9 cellular contexts compared by ENCODE assay signal in genomic region chr1:63124666-63125191, GRCh38.
DNase-seq lines count a peak whose midpoint lies in the region; ATAC-seq, FAIRE-seq and TF ChIP-seq lines count a peak whose summit lies in the region.
"Had no signal": no experiment of that assay in that cellular context is flagged by ENCODE, and none has a peak within 500 bp of the region (broad histone marks: within the 10 kb centered on the region; RNA-seq: fewer than 3 reads in every experiment).

No MANE protein-coding gene starts in this region.

- H2AFZ ChIP-seq in astrocyte (ENCODE audit: low read depth, low read length): peak overlapping the region; percentile 3

- no peak for TF ChIP-seq POLR2A in stomach (IDR thresholded peaks at IDR 0.05)

- FAIRE-seq in astrocyte (lab: Jason Lieb, UNC): no peak

- H3K79me2 ChIP-seq in astrocyte (ENCODE audit: insufficient read depth, low read length): no peaks in the 10 kb centered on the region

- H3K36me3 ChIP-seq in astrocyte (ENCODE audit: insufficient read depth, low read length): no peaks in the 10 kb centered on the region
- no peaks in the 10 kb centered on the region for H3K36me3 ChIP-seq in stomach

- H3K4me1 Mint-ChIP-seq in astrocyte (ENCODE audit: low read depth, unreplicated experiment) (peaks cover 40% of the 10 kb centered on the region), neural crest cell (peaks cover 73% of the 10 kb centered on the region)

- no peak for TF ChIP-seq CTCF in astrocyte (IDR thresholded peaks at IDR 0.05; ENCODE audit: insufficient read depth, low read depth, low read length)
- TF ChIP-seq CTCF in neural crest cell (conservative IDR thresholded peaks at IDR 0.05): no peak
- TF ChIP-seq CTCF in stomach (IDR thresholded peaks at IDR 0.05): no peak

- H3K36me3 Mint-ChIP-seq in astrocyte (ENCODE audit: low read depth, unreplicated experiment) (no peaks in the 10 kb centered on the region), neural crest cell (ENCODE audit: low read depth) (no peaks in the 10 kb centered on the region)

- no peaks in the 10 kb centered on the region for H3K9me3 Mint-ChIP-seq in astrocyte (ENCODE audit: unreplicated experiment)
- no peaks in the 10 kb centered on the region for H3K9me3 Mint-ChIP-seq in neural crest cell

- intact Hi-C loops in stomach (cut with DNase I; ENCODE audit: low total_unique reads): no loop called here

- H3K27me3 Mint-ChIP-seq in astrocyte (ENCODE audit: low read depth, unreplicated experiment) (no peaks in the 10 kb centered on the region), neural crest cell (ENCODE audit: low read depth) (peaks cover 70% of the 10 kb centered on the region)

- H3K4me1 ChIP-seq in astrocyte (ENCODE audit: insufficient read depth, low read length) (peaks cover 12% of the 10 kb centered on the region), stomach (no peaks in the 10 kb centered on the region)

- DNase-seq in astrocyte (ENCODE audit: low read depth): peak; percentile 93
- no peak for DNase-seq in neural crest cell (ENCODE audit: low read depth, low spot score)
- no peak for DNase-seq in stomach
- no peak for DNase-seq in mesenteric fat pad (ENCODE audit: low spot score)
- DNase-seq in NCI-H1930 (lab: John Stamatoyannopoulos, UW): no peak
- no peak for DNase-seq in NCI-H128 (lab: John Stamatoyannopoulos, UW; ENCODE audit: unreplicated experiment)

- H3K4me3 ChIP-seq in astrocyte (ENCODE audit: insufficient read depth, low read depth, low read length) (peak overlapping the region; percentile 47), stomach (no peak overlapping the region)
- H3K4me3 ChIP-seq: SK-N-MC had no signal

- H3K9me3 ChIP-seq in astrocyte (ENCODE audit: insufficient read depth, low read depth, low read length) (no peaks in the 10 kb centered on the region), stomach (no peaks in the 10 kb centered on the region)

- no peaks in the 10 kb centered on the region for H3K27me3 ChIP-seq in astrocyte (ENCODE audit: insufficient read depth, low read length)
- H3K27me3 ChIP-seq in stomach: no peaks in the 10 kb centered on the region

- peak overlapping the region; percentile 34 for H3K9ac ChIP-seq in astrocyte (ENCODE audit: low read length)

- H4K20me1 ChIP-seq in astrocyte (ENCODE audit: insufficient read depth, low read length): no peaks in the 10 kb centered on the region

- no peak for TF ChIP-seq EP300 in stomach (IDR thresholded peaks at IDR 0.05)

- peak overlapping the region; percentile 69 for H3K27ac ChIP-seq in astrocyte (ENCODE audit: low read depth, low read length)
- no peak overlapping the region for H3K27ac ChIP-seq in stomach
- H3K27ac ChIP-seq: SK-N-MC had no signal

- H3K4me3 Mint-ChIP-seq in astrocyte (ENCODE audit: unreplicated experiment) (peak overlapping the region; percentile 35), neural crest cell (peak overlapping the region; percentile 48)

- ATAC-seq in GM19035 (IDR thresholded peaks at IDR 0.05; ENCODE audit: unreplicated experiment) (peak; percentile 79), HG03064 (IDR thresholded peaks at IDR 0.05; ENCODE audit: low read depth, unreplicated experiment) (peak; percentile 83)

- peak overlapping the region; percentile 97 for H3K27ac Mint-ChIP-seq in astrocyte (ENCODE audit: unreplicated experiment)
- H3K27ac Mint-ChIP-seq in neural crest cell (ENCODE audit: unreplicated experiment): peak overlapping the region; percentile 59

- peak overlapping the region; percentile 83 for H3K4me2 ChIP-seq in astrocyte (ENCODE audit: low read length)

- WGBS in stomach, 5 donors: 54 to 67% (median 65%) methylated on average over 3 of the region's 3 CpGs
